ENCODE assay signal across 8 cellular contexts in the genomic region with DNA sequence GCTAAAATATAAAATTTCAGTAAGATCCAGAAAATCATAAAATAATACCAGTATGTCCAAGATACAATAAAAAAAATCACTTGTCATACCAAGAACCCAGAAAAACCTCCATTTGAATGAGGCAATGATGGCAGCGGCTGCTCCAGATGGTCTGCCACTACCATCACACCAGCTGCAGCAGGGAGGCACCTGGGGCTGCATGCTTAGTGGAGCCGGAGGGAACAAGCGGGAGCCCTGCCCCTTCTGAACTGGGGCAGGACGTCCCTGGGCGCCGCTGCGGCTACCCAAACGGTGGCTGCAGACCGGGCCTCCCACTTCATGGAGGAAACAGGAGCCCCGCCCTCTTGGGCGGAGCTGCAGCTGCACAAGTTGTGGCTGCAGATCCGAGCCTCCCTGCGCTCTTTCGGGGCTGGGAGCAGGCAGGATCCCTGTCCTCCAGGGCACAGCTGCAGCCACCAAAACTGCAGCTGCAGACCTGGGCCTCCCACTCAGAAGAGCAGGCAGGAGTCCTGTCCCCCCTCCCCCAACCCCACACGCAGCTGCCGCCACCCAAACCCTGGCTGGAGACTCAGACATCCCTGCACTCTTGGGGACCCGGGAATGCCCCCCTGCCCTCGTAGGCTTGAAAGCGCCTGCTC. TPM values are rescaled to one million over a fixed set of nuclear protein-coding genes. Genes with fewer than 3 reads are reported as not detected.
A peak's percentile ranks its signal among the peaks of the same experiment; 100 is the strongest.
DNase-seq lines count a peak whose midpoint lies in the region; ATAC-seq lines count a peak whose summit lies in the region.

No MANE protein-coding gene starts in this region.

- H3K14ac ChIP-seq in mesenchymal stem cell (ENCODE audit: low read length in 2 of 2), result no peak overlapping the region

- H2BK15ac ChIP-seq in mesenchymal stem cell (ENCODE audit: low read depth, poor library complexity, severe bottlenecking), result no peak overlapping the region

- H3K4me2 ChIP-seq in mesenchymal stem cell (ENCODE audit: low read length, poor library complexity, severe bottlenecking), result peak overlapping the region; percentile 72

- H2BK120ac ChIP-seq in mesenchymal stem cell (ENCODE audit: low read depth, low read length), result no peak overlapping the region

- H3K4me1 ChIP-seq in duodenal mucosa (ENCODE audit: control insufficient read depth in 1 of 2, insufficient read depth in 2 of 2, low read length in 2 of 2), result peaks cover 5 to 10% of the 10 kb centered on the region in 2 donors
- H3K4me1 ChIP-seq in mesenchymal stem cell (ENCODE audit: control insufficient read depth, insufficient read depth, low read depth, low read length), result peaks cover 18% of the 10 kb centered on the region

- H2AK5ac ChIP-seq in mesenchymal stem cell (ENCODE audit: low read length, severe bottlenecking), result no peak overlapping the region

- H3K36me3 Mint-ChIP-seq in activated CD4-positive, alpha-beta T cell treated with anti-CD3 and anti-CD28 coated beads, Interleukin-2, amount 10 ng/mL, durations not matched to agents 24 days and 14 days (ENCODE audit: low read depth), result no peaks in the 10 kb centered on the region

- H3K9me3 ChIP-seq in duodenal mucosa (ENCODE audit: control insufficient read depth in 1 of 2, low read length in 2 of 2) (no peaks in the 10 kb centered on the region), mesenchymal stem cell (ENCODE audit: control insufficient read depth, low read length) (no peaks in the 10 kb centered on the region)

- H3K9ac ChIP-seq in duodenal mucosa (ENCODE audit: low read depth in 1 of 2, low read length in 2 of 2), result peak overlapping the region in 1 of 2 donors; percentile 25
- H3K9ac ChIP-seq in mesenchymal stem cell (ENCODE audit: low read length), result no peak overlapping the region

- H3K79me1 ChIP-seq in mesenchymal stem cell (replicated peaks; ENCODE audit: low read length, poor library complexity, severe bottlenecking), result no peaks in the 10 kb centered on the region

- H3K18ac ChIP-seq in mesenchymal stem cell (ENCODE audit: low read depth in 1 of 2, low read length in 2 of 2), result peak overlapping the region in 1 of 2 experiments; percentile 67

- H3K27ac ChIP-seq in duodenal mucosa (ENCODE audit: low read depth, low read length), result no peak overlapping the region
- H3K27ac ChIP-seq in mesenchymal stem cell (ENCODE audit: low read length, poor library complexity, severe bottlenecking), result no peak overlapping the region

- no peak overlapping the region for H3K27ac Mint-ChIP-seq in activated CD4-positive, alpha-beta T cell treated with anti-CD3 and anti-CD28 coated beads, Interleukin-2, amount 10 ng/mL, durations not matched to agents 24 days and 14 days

- H3K27me3 ChIP-seq in duodenal mucosa (ENCODE audit: control insufficient read depth in 1 of 2, insufficient read depth in 2 of 2, low read length in 2 of 2) (no peaks in the 10 kb centered on the region), mesenchymal stem cell (ENCODE audit: control insufficient read depth in 1 of 2, insufficient read depth in 1 of 2, low read length in 2 of 2) (no peaks in the 10 kb centered on the region)

- H3K9me3 Mint-ChIP-seq in activated CD4-positive, alpha-beta T cell treated with anti-CD3 and anti-CD28 coated beads, Interleukin-2, amount 10 ng/mL, durations not matched to agents 24 days and 14 days, result no peaks in the 10 kb centered on the region

- H3K4me3 ChIP-seq in duodenal mucosa (ENCODE audit: low read depth in 1 of 2, low read length in 2 of 2) (peak overlapping the region; percentile 53 to 58), mesenchymal stem cell (ENCODE audit: insufficient read depth in 1 of 2, low read depth in 1 of 2, low read length in 2 of 2) (peak overlapping the region; percentile 20 to 64)

- H2BK12ac ChIP-seq in mesenchymal stem cell (ENCODE audit: low read length in 2 of 2), result no peak overlapping the region

- peak overlapping the region; percentile 98 for H4K8ac ChIP-seq in mesenchymal stem cell (ENCODE audit: low read length)

- peak overlapping the region; percentile 72 for H3K4me3 Mint-ChIP-seq in activated CD4-positive, alpha-beta T cell treated with anti-CD3 and anti-CD28 coated beads, Interleukin-2, amount 10 ng/mL, durations not matched to agents 24 days and 14 days

- DNase-seq in NCI-H2029 (lab: John Stamatoyannopoulos, UW) (peak; percentile 71), NCI-H2029 treated with DMSO at 0.1 percent for 48 hours (lab: John Stamatoyannopoulos, UW) (no peak), NCI-H345 (lab: John Stamatoyannopoulos, UW) (peak; percentile 71), mesenchymal stem cell (peak; percentile 47)
- DNase-seq in activated CD4-positive, alpha-beta T cell treated with anti-CD3 and anti-CD28 coated beads, Interleukin-2, amount 10 ng/mL, durations not matched to agents 24 days and 14 days, result peak; percentile 93
- peak; percentile 18 to 20 for DNase-seq in stimulated activated CD8-positive, alpha-beta memory T cell treated with anti-CD3 and anti-CD28 coated beads, Interleukin-15, amount 100 ng/mL, for 4 hours (ENCODE audit: low read depth in 2 of 2)

- H2AFZ ChIP-seq in mesenchymal stem cell (ENCODE audit: low read depth, low read length), result peak overlapping the region; percentile 99

- WGBS in mesenchymal stem cell, result 9% methylated on average over 17 of the region's 19 CpGs

- H4K91ac ChIP-seq in mesenchymal stem cell (ENCODE audit: low read length), result no peak overlapping the region

- intact Hi-C loops in activated CD4-positive, alpha-beta T cell treated with anti-CD3 and anti-CD28 coated beads, Interleukin-2, amount 10 ng/mL, durations not matched to agents 24 days and 14 days (cut with micrococcal nuclease), result no loop called here

- H3K36me3 ChIP-seq in duodenal mucosa (ENCODE audit: control insufficient read depth in 1 of 2, insufficient read depth in 2 of 2, low read length in 2 of 2) (no peaks in the 10 kb centered on the region), mesenchymal stem cell (ENCODE audit: control insufficient read depth in 1 of 2, insufficient read depth in 2 of 2, low read depth in 1 of 2, low read length in 2 of 2) (no peaks in the 10 kb centered on the region)

- H3K23ac ChIP-seq in mesenchymal stem cell (ENCODE audit: low read length in 2 of 2), result peak overlapping the region in 1 of 2 experiments; percentile 42

- peaks cover 14% of the 10 kb centered on the region for H3K27me3 Mint-ChIP-seq in activated CD4-positive, alpha-beta T cell treated with anti-CD3 and anti-CD28 coated beads, Interleukin-2, amount 10 ng/mL, durations not matched to agents 24 days and 14 days

- H3K4ac ChIP-seq in mesenchymal stem cell (ENCODE audit: low read depth in 1 of 2, low read length in 2 of 2), result no peak overlapping the region

- ATAC-seq in HG03064 (IDR thresholded peaks at IDR 0.05; ENCODE audit: low read depth, unreplicated experiment), result peak; percentile 67

- no peak overlapping the region for H2BK5ac ChIP-seq in mesenchymal stem cell (ENCODE audit: low read depth, low read length, poor library complexity, severe bottlenecking)

- peaks cover 9% of the 10 kb centered on the region for H3K4me1 Mint-ChIP-seq in activated CD4-positive, alpha-beta T cell treated with anti-CD3 and anti-CD28 coated beads, Interleukin-2, amount 10 ng/mL, durations not matched to agents 24 days and 14 days

RNA-seq across cellular contexts. Expression of a gene that starts 36.1 kb away (rescaled TPM):
- not detected in 2 replicates for total RNA-seq in activated CD4-positive, alpha-beta T cell treated with anti-CD3 and anti-CD28 coated beads, Interleukin-2, amount 10 ng/mL, durations not matched to agents 24 days and 14 days
- not detected for polyA plus RNA-seq in mesenchymal stem cell (2013, experiment 1 of 2)
- polyA plus RNA-seq in mesenchymal stem cell (2013, experiment 2 of 2), result not detected
